9 cellular contexts compared by ENCODE assay signal in genomic region chr7:360454-361100, GRCh38.
DNase-seq lines count a peak whose midpoint lies in the region; ATAC-seq and TF ChIP-seq lines count a peak whose summit lies in the region.
"Had no signal": no experiment of that assay in that cellular context is flagged by ENCODE, and none has a peak within 500 bp of the region (broad histone marks: within the 10 kb centered on the region; RNA-seq: fewer than 3 reads in every experiment).

No MANE protein-coding gene starts in this region.

- CTCF ChIA-PET in activated CD8-positive, alpha-beta T cell treated with anti-CD3 and anti-CD28 coated beads, Interleukin-2, amount 10 ng/mL, durations not matched to agents 7 days and 5 days (lab: Charles Lee), result no interaction called here

- H3K9me3 Mint-ChIP-seq in activated CD8-positive, alpha-beta T cell treated with anti-CD3 and anti-CD28 coated beads, Interleukin-2, amount 10 ng/mL, durations not matched to agents 7 days and 5 days (ENCODE audit: insufficient read depth), result peaks cover 6% of the 10 kb centered on the region

- TF ChIP-seq POLR2A in heart left ventricle (IDR thresholded peaks at IDR 0.05), result no peak

- POLR2A ChIA-PET in activated CD8-positive, alpha-beta T cell treated with anti-CD3 and anti-CD28 coated beads, Interleukin-2, amount 10 ng/mL, durations not matched to agents 7 days and 5 days (lab: Charles Lee), result interaction anchor here (0.9 to 1.0 kb wide), 2 partner anchors 9 to 259 kb away, joined by 3 to 4 read pairs; no protein-coding TSS in a partner anchor

- peak overlapping the region; percentile 82 for H3K27ac Mint-ChIP-seq in activated CD8-positive, alpha-beta T cell treated with anti-CD3 and anti-CD28 coated beads, Interleukin-2, amount 10 ng/mL, durations not matched to agents 7 days and 5 days

- H3K4me3 ChIP-seq in heart left ventricle, result no peak overlapping the region
- H3K4me3 ChIP-seq: testis had no signal

- peak overlapping the region; percentile 27 for H3K4me3 Mint-ChIP-seq in activated CD8-positive, alpha-beta T cell treated with anti-CD3 and anti-CD28 coated beads, Interleukin-2, amount 10 ng/mL, durations not matched to agents 7 days and 5 days

- no peaks in the 10 kb centered on the region for H3K36me3 ChIP-seq in heart left ventricle

- peak; percentile 55 for ATAC-seq in activated CD8-positive, alpha-beta T cell treated with anti-CD3 and anti-CD28 coated beads, Interleukin-2, amount 10 ng/mL, durations not matched to agents 7 days and 5 days
- no peak for ATAC-seq in heart left ventricle

- WGBS in heart left ventricle, 4 donors, result 73 to 85% (median 78%) methylated on average over 39 of the region's 39 CpGs

- H3K36me3 Mint-ChIP-seq in activated CD8-positive, alpha-beta T cell treated with anti-CD3 and anti-CD28 coated beads, Interleukin-2, amount 10 ng/mL, durations not matched to agents 7 days and 5 days (ENCODE audit: low read depth), result peaks cover 24% of the 10 kb centered on the region

- H3K4me1 Mint-ChIP-seq in activated CD8-positive, alpha-beta T cell treated with anti-CD3 and anti-CD28 coated beads, Interleukin-2, amount 10 ng/mL, durations not matched to agents 7 days and 5 days (ENCODE audit: low read depth), result peaks cover 54% of the 10 kb centered on the region

- no peak for TF ChIP-seq CTCF in heart left ventricle (IDR thresholded peaks at IDR 0.05)

- H3K27ac ChIP-seq in heart left ventricle, result no peak overlapping the region
- H3K27ac ChIP-seq: testis had no signal

- H3K4me1 ChIP-seq in heart left ventricle, result peaks cover 0 to 19% (median 4%) of the 10 kb centered on the region in 12 donors

- peaks cover 0 to 45% (median 14%) of the 10 kb centered on the region in 9 donors for H3K27me3 ChIP-seq in heart left ventricle
- H3K27me3 ChIP-seq: testis had no signal

- intact Hi-C loops in heart left ventricle (cut with DNase I), result no loop called here

- no peaks in the 10 kb centered on the region for H3K27me3 Mint-ChIP-seq in activated CD8-positive, alpha-beta T cell treated with anti-CD3 and anti-CD28 coated beads, Interleukin-2, amount 10 ng/mL, durations not matched to agents 7 days and 5 days (ENCODE audit: low read depth)

- DNase-seq in MV-4-11 (lab: John Stamatoyannopoulos, UW) (peak; percentile 30), heart left ventricle (peak in 3 of 5 donors; percentile 12 to 48 (median 20)), GOT3 (lab: John Stamatoyannopoulos, UW) (no peak), OCI-M2 (lab: John Stamatoyannopoulos, UW; ENCODE audit: unreplicated experiment) (no peak), NCI-H226 (no peak), T1000 (lab: John Stamatoyannopoulos, UW) (no peak)
- peak; percentile 58 for DNase-seq in activated CD8-positive, alpha-beta T cell treated with anti-CD3 and anti-CD28 coated beads, Interleukin-2, amount 10 ng/mL, durations not matched to agents 7 days and 5 days
- peak; percentile 51 to 62 for DNase-seq in stimulated activated CD4-positive, alpha-beta T cell treated with anti-CD3 and anti-CD28 coated beads, Interleukin-2, amount 100 ng/mL, for 24 hours
- DNase-seq: testis had no signal

- peaks cover 0 to 10% (median 0%) of the 10 kb centered on the region in 12 donors for H3K9me3 ChIP-seq in heart left ventricle
- H3K9me3 ChIP-seq: testis had no signal

Comparison
In these comparisons a context has a peak if more than half of its experiments do, and no peak if none do; other contexts are left out.
1. DNase-seq: peak in MV-4-11 (single experiment), activated CD8-positive, alpha-beta T cell treated with anti-CD3 and anti-CD28 coated beads, Interleukin-2, amount 10 ng/mL, durations not matched to agents 7 days and 5 days (single experiment), heart left ventricle (3 of 5) and stimulated activated CD4-positive, alpha-beta T cell treated with anti-CD3 and anti-CD28 coated beads, Interleukin-2, amount 100 ng/mL, for 24 hours (2 of 2); none in GOT3 (single experiment), OCI-M2 (single experiment), NCI-H226 (single experiment) and T1000 (single experiment).